ENCODE assay signal across 8 cellular contexts in genomic region chr1:27598902-27599528, GRCh38. TPM values are rescaled to one million over a fixed set of nuclear protein-coding genes. Genes with fewer than 3 reads are reported as not detected.
A peak's percentile ranks its signal among the peaks of the same experiment; 100 is the strongest.
DNase-seq lines count a peak whose midpoint lies in the region; ATAC-seq and TF ChIP-seq lines count a peak whose summit lies in the region.

No MANE protein-coding gene starts in this region.

- TF ChIP-seq CTCF in nephron progenitor cell (IDR thresholded peaks at IDR 0.05) (no peak), type B pancreatic cell (conservative IDR thresholded peaks at IDR 0.05) (no peak)

- peaks cover 0 to 13% of the 10 kb centered on the region in 2 donors for H3K36me3 ChIP-seq in esophagus (ENCODE audit: control insufficient read depth in 2 of 2, insufficient read depth in 2 of 2, low read length in 1 of 2)

- peak overlapping the region in 1 of 2 donors; percentile 4 for H3K4me3 ChIP-seq in esophagus (ENCODE audit: low read depth in 1 of 2, low read length in 2 of 2)

- no peaks in the 10 kb centered on the region for H3K27me3 Mint-ChIP-seq in nephron progenitor cell (ENCODE audit: low read depth, poor library complexity)
- H3K27me3 Mint-ChIP-seq in type B pancreatic cell = no peaks in the 10 kb centered on the region

- H3K9me3 ChIP-seq in esophagus (ENCODE audit: control insufficient read depth in 2 of 2, insufficient read depth in 1 of 2, low read depth in 1 of 2, low read length in 1 of 2) = no peaks in the 10 kb centered on the region

- H3K27me3 ChIP-seq in esophagus (ENCODE audit: control insufficient read depth in 1 of 2, insufficient read depth in 2 of 2, low read length in 2 of 2) = no peaks in the 10 kb centered on the region

- H3K4me3 Mint-ChIP-seq in nephron progenitor cell (peak overlapping the region; percentile 91), type B pancreatic cell (peak overlapping the region; percentile 67)

- H3K4me1 Mint-ChIP-seq in nephron progenitor cell = no peaks in the 10 kb centered on the region
- H3K4me1 Mint-ChIP-seq in type B pancreatic cell (ENCODE audit: unreplicated experiment) = peaks cover 34% of the 10 kb centered on the region

- peak; percentile 79 for DNase-seq in activated CD8-positive, alpha-beta memory T cell treated with anti-CD3 and anti-CD28 coated beads for 24 hours
- DNase-seq in activated CD8-positive, alpha-beta memory T cell treated with anti-CD3 and anti-CD28 coated beads, Interleukin-2, amount 50 U/mL, for 48 hours = no peak
- peak; percentile 63 for DNase-seq in activated CD4-positive, alpha-beta T cell treated with anti-CD3 and anti-CD28 coated beads for 48 hours
- DNase-seq in nephron progenitor cell = peak; percentile 30
- no peak for DNase-seq in type B pancreatic cell (ENCODE audit: extremely low spot score, unreplicated experiment)
- no peak for DNase-seq in cerebellum (ENCODE audit: low spot score)

- WGBS in esophagus, 2 donors = 7 to 8% methylated on average over 6 of the region's 6 CpGs

- no peaks in the 10 kb centered on the region for H3K36me3 Mint-ChIP-seq in nephron progenitor cell (ENCODE audit: low read depth)
- no peaks in the 10 kb centered on the region for H3K36me3 Mint-ChIP-seq in type B pancreatic cell

- H3K27ac Mint-ChIP-seq in nephron progenitor cell (peak overlapping the region; percentile 83), type B pancreatic cell (peak overlapping the region; percentile 55)

- peak overlapping the region; percentile 6 to 76 for H3K27ac ChIP-seq in esophagus (ENCODE audit: low read depth in 2 of 2, low read length in 1 of 2)

- H3K9me3 Mint-ChIP-seq in nephron progenitor cell = no peaks in the 10 kb centered on the region
- H3K9me3 Mint-ChIP-seq in type B pancreatic cell = no peaks in the 10 kb centered on the region

- peaks cover 35 to 62% of the 10 kb centered on the region in 2 donors for H3K4me1 ChIP-seq in esophagus (ENCODE audit: control insufficient read depth in 2 of 2, insufficient read depth in 2 of 2, low read length in 1 of 2)

- no peak for ATAC-seq in HG02938 (IDR thresholded peaks at IDR 0.05; ENCODE audit: unreplicated experiment)

RNA-seq across cellular contexts. Expression of gene AHDC1, which starts 4.9 kb away (rescaled TPM):
- 10 to 100 TPM; 24.7 to 58.4 TPM for polyA plus RNA-seq in esophagus
- total RNA-seq in type B pancreatic cell (ENCODE audit: low replicate concordance) (49.3 and 61.0 TPM in 2 replicates), cerebellum (26.5 TPM)

RNA-seq across cellular contexts. Expression of gene FGR, which starts 36.0 kb away (rescaled TPM):
- 1 to 10 TPM; 3.4 to 3.6 TPM for polyA plus RNA-seq in esophagus
- total RNA-seq in type B pancreatic cell (ENCODE audit: low replicate concordance) (not detected in 2 replicates), cerebellum (1.9 TPM)

Comparison
In these comparisons a context has a peak if more than half of its experiments do, and no peak if none do; other contexts are left out.
1. DNase-seq: peak in activated CD8-positive, alpha-beta memory T cell treated with anti-CD3 and anti-CD28 coated beads for 24 hours (single experiment), activated CD4-positive, alpha-beta T cell treated with anti-CD3 and anti-CD28 coated beads for 48 hours (single experiment) and nephron progenitor cell (single experiment); none in activated CD8-positive, alpha-beta memory T cell treated with anti-CD3 and anti-CD28 coated beads, Interleukin-2, amount 50 U/mL, for 48 hours (single experiment), type B pancreatic cell (single experiment) and cerebellum (single experiment).